19 cellular contexts compared by ENCODE assay signal in genomic region chr6:151381722-151382121, GRCh38. TPM values are rescaled to one million over a fixed set of nuclear protein-coding genes. Genes with fewer than 3 reads are reported as not detected.
DNase-seq lines count a peak whose midpoint lies in the region; ATAC-seq and TF ChIP-seq lines count a peak whose summit lies in the region.
"Had no signal": no experiment of that assay in that cellular context is flagged by ENCODE, and none has a peak within 500 bp of the region (broad histone marks: within the 10 kb centered on the region; RNA-seq: fewer than 3 reads in every experiment).

No MANE protein-coding gene starts in this region.

- H4K20me1 ChIP-seq in hepatocyte (ENCODE audit: insufficient read depth, poor library complexity, severe bottlenecking): no peaks in the 10 kb centered on the region

- no peak for TF ChIP-seq CTCF in hepatocyte (IDR thresholded peaks at IDR 0.05; ENCODE audit: poor library complexity)

- no peak for DNase-seq in activated naive CD4-positive, alpha-beta T cell treated with anti-CD3 and anti-CD28 coated beads, Interleukin-2, amount 50 U/mL, for 16 hours
- no peak for DNase-seq in T-cell
- no peak for DNase-seq in activated naive CD8-positive, alpha-beta T cell treated with anti-CD3 and anti-CD28 coated beads, Interleukin-2, amount 10 ng/mL, durations not matched to agents 7 days and 5 days
- no peak for DNase-seq in natural killer cell treated with Interleukin-12 subunit alpha and Interleukin-12 subunit beta and Interleukin-15 and Interleukin-18, amount 100 ng/mL, for 72 hours (ENCODE audit: low spot score)
- DNase-seq in hepatocyte (ENCODE audit: low spot score): no peak
- no peak for DNase-seq in G401 (ENCODE audit: low spot score)
- DNase-seq: brain microvascular endothelial cell; colonic mucosa; heart left ventricle; left lung; NCI-H187; NCI-H82; SIG-M5; stimulated activated CD4-positive, alpha-beta T cell treated with anti-CD3 and anti-CD28 coated beads, Interleukin-2, amount 100 ng/mL, for 48 hours; trophoblast cell had no signal

- no peaks in the 10 kb centered on the region for H3K9me3 ChIP-seq in hepatocyte (ENCODE audit: low read depth)
- H3K9me3 ChIP-seq: colonic mucosa, heart left ventricle, left lung had no signal

- H3K27me3 ChIP-seq in hepatocyte: no peaks in the 10 kb centered on the region
- H3K27me3 ChIP-seq: brain microvascular endothelial cell, colonic mucosa, heart left ventricle, left lung had no signal

- H3K4me2 ChIP-seq in hepatocyte: no peak overlapping the region
- H3K4me2 ChIP-seq: smooth muscle cell had no signal

- H2AFZ ChIP-seq in hepatocyte: no peak overlapping the region

- no peaks in the 10 kb centered on the region for H3K9me3 Mint-ChIP-seq in activated naive CD4-positive, alpha-beta T cell treated with anti-CD3 and anti-CD28 coated beads, Interleukin-2, amount 50 U/mL, for 24 hours
- H3K9me3 Mint-ChIP-seq in T-cell: no peaks in the 10 kb centered on the region
- no peaks in the 10 kb centered on the region for H3K9me3 Mint-ChIP-seq in activated naive CD8-positive, alpha-beta T cell treated with anti-CD3 and anti-CD28 coated beads, Interleukin-2, amount 10 ng/mL, durations not matched to agents 7 days and 5 days
- H3K9me3 Mint-ChIP-seq in natural killer cell treated with Interleukin-12 subunit alpha and Interleukin-12 subunit beta and Interleukin-15 and Interleukin-18, amount 100 ng/mL, for 72 hours: no peaks in the 10 kb centered on the region
- H3K9me3 Mint-ChIP-seq: stimulated activated naive CD8-positive, alpha-beta T cell treated with anti-CD3 and anti-CD28 coated beads, Interleukin-15, Interleukin-2, amounts not matched to agents 100 ng/mL and 50 ng/mL, for 24 hours had no signal

- ATAC-seq in T-cell (replicated peaks in 1 of 4): no peak
- ATAC-seq in activated naive CD8-positive, alpha-beta T cell treated with anti-CD3 and anti-CD28 coated beads, Interleukin-2, amount 10 ng/mL, durations not matched to agents 7 days and 5 days (ENCODE audit: low read depth): no peak
- ATAC-seq in natural killer cell treated with Interleukin-12 subunit alpha and Interleukin-12 subunit beta and Interleukin-15 and Interleukin-18, amount 100 ng/mL, for 72 hours: peak in 1 of 2 donors; percentile 34
- no peak for ATAC-seq in GM19397 (IDR thresholded peaks at IDR 0.05; ENCODE audit: unreplicated experiment)
- ATAC-seq: heart left ventricle, left lung had no signal

- 92% methylated on average over 4 of the region's 4 CpGs for WGBS in hepatocyte (ENCODE audit: low lambda C conversion rate, missing lambda C conversion rate)

- no peaks in the 10 kb centered on the region for H3K27me3 Mint-ChIP-seq in activated naive CD4-positive, alpha-beta T cell treated with anti-CD3 and anti-CD28 coated beads, Interleukin-2, amount 50 U/mL, for 24 hours
- no peaks in the 10 kb centered on the region for H3K27me3 Mint-ChIP-seq in T-cell
- H3K27me3 Mint-ChIP-seq in activated naive CD8-positive, alpha-beta T cell treated with anti-CD3 and anti-CD28 coated beads, Interleukin-2, amount 10 ng/mL, durations not matched to agents 7 days and 5 days: no peaks in the 10 kb centered on the region
- no peaks in the 10 kb centered on the region for H3K27me3 Mint-ChIP-seq in natural killer cell treated with Interleukin-12 subunit alpha and Interleukin-12 subunit beta and Interleukin-15 and Interleukin-18, amount 100 ng/mL, for 72 hours
- H3K27me3 Mint-ChIP-seq: stimulated activated naive CD8-positive, alpha-beta T cell treated with anti-CD3 and anti-CD28 coated beads, Interleukin-15, Interleukin-2, amounts not matched to agents 100 ng/mL and 50 ng/mL, for 24 hours had no signal

- peaks cover 65% of the 10 kb centered on the region for H3K4me1 Mint-ChIP-seq in activated naive CD4-positive, alpha-beta T cell treated with anti-CD3 and anti-CD28 coated beads, Interleukin-2, amount 50 U/mL, for 24 hours
- peaks cover 69 to 76% (median 72%) of the 10 kb centered on the region in 3 donors for H3K4me1 Mint-ChIP-seq in T-cell
- peaks cover 54% of the 10 kb centered on the region for H3K4me1 Mint-ChIP-seq in activated naive CD8-positive, alpha-beta T cell treated with anti-CD3 and anti-CD28 coated beads, Interleukin-2, amount 10 ng/mL, durations not matched to agents 7 days and 5 days
- H3K4me1 Mint-ChIP-seq in natural killer cell treated with Interleukin-12 subunit alpha and Interleukin-12 subunit beta and Interleukin-15 and Interleukin-18, amount 100 ng/mL, for 72 hours (ENCODE audit: low read depth in 2 of 2): peaks cover 46 to 54% of the 10 kb centered on the region in 2 donors

- peaks cover 7% of the 10 kb centered on the region for H3K36me3 Mint-ChIP-seq in activated naive CD4-positive, alpha-beta T cell treated with anti-CD3 and anti-CD28 coated beads, Interleukin-2, amount 50 U/mL, for 24 hours
- peaks cover 10% of the 10 kb centered on the region for H3K36me3 Mint-ChIP-seq in T-cell
- peaks cover 16% of the 10 kb centered on the region for H3K36me3 Mint-ChIP-seq in activated naive CD8-positive, alpha-beta T cell treated with anti-CD3 and anti-CD28 coated beads, Interleukin-2, amount 10 ng/mL, durations not matched to agents 7 days and 5 days
- H3K36me3 Mint-ChIP-seq in natural killer cell treated with Interleukin-12 subunit alpha and Interleukin-12 subunit beta and Interleukin-15 and Interleukin-18, amount 100 ng/mL, for 72 hours: peaks cover 7% of the 10 kb centered on the region

- H3K27ac ChIP-seq in hepatocyte: no peak overlapping the region
- H3K27ac ChIP-seq: brain microvascular endothelial cell, colonic mucosa, left lung had no signal

- POLR2A ChIA-PET in T-cell (lab: Charles Lee): no interaction called here
- POLR2A ChIA-PET in activated naive CD8-positive, alpha-beta T cell treated with anti-CD3 and anti-CD28 coated beads, Interleukin-2, amount 10 ng/mL, durations not matched to agents 7 days and 5 days (lab: Charles Lee): interaction anchor here (0.6 to 11.9 kb wide), 2 partner anchors 8 to 72 kb away, joined by 3 to 147 read pairs; partner anchors contain the start of gene ZBTB2

- H3K4me1 ChIP-seq in hepatocyte (ENCODE audit: insufficient read depth): no peaks in the 10 kb centered on the region
- H3K4me1 ChIP-seq: colonic mucosa had no signal

- CTCF ChIA-PET in T-cell (lab: Charles Lee): interaction anchor here in 1 of 2 donors (0.6 to 1.3 kb wide), 2 partner anchors 70 to 91 kb away, joined by 3 to 6 read pairs; partner anchors contain the start of gene RMND1

- H3K9me2 ChIP-seq in hepatocyte (replicated peaks; ENCODE audit: insufficient read depth): no peaks in the 10 kb centered on the region

- peak overlapping the region; percentile 20 for H3K4me3 Mint-ChIP-seq in activated naive CD4-positive, alpha-beta T cell treated with anti-CD3 and anti-CD28 coated beads, Interleukin-2, amount 50 U/mL, for 24 hours
- peak overlapping the region in 2 of 3 donors; percentile 13 to 84 for H3K4me3 Mint-ChIP-seq in T-cell
- H3K4me3 Mint-ChIP-seq in activated naive CD8-positive, alpha-beta T cell treated with anti-CD3 and anti-CD28 coated beads, Interleukin-2, amount 10 ng/mL, durations not matched to agents 7 days and 5 days: no peak overlapping the region
- peak overlapping the region; percentile 90 for H3K4me3 Mint-ChIP-seq in natural killer cell treated with Interleukin-12 subunit alpha and Interleukin-12 subunit beta and Interleukin-15 and Interleukin-18, amount 100 ng/mL, for 72 hours

- peak overlapping the region; percentile 5 for H3K27ac Mint-ChIP-seq in activated naive CD4-positive, alpha-beta T cell treated with anti-CD3 and anti-CD28 coated beads, Interleukin-2, amount 50 U/mL, for 24 hours
- H3K27ac Mint-ChIP-seq in T-cell: peak overlapping the region; percentile 74 to 89
- H3K27ac Mint-ChIP-seq in activated naive CD8-positive, alpha-beta T cell treated with anti-CD3 and anti-CD28 coated beads, Interleukin-2, amount 10 ng/mL, durations not matched to agents 7 days and 5 days: peak overlapping the region; percentile 97
- H3K27ac Mint-ChIP-seq in natural killer cell treated with Interleukin-12 subunit alpha and Interleukin-12 subunit beta and Interleukin-15 and Interleukin-18, amount 100 ng/mL, for 72 hours: peak overlapping the region; percentile 97 to 98

- H3K4me3 ChIP-seq in hepatocyte: no peak overlapping the region
- H3K4me3 ChIP-seq: colonic mucosa, heart left ventricle, left lung, smooth muscle cell had no signal

- in situ Hi-C loops in G401 (cut with HindIII; ENCODE audit: low sequenced_read_pairs): no loop called here

- H3K36me3 ChIP-seq in hepatocyte (replicated peaks; ENCODE audit: insufficient read depth, low read depth): no peaks in the 10 kb centered on the region
- H3K36me3 ChIP-seq: brain microvascular endothelial cell, colonic mucosa, left lung had no signal

- peaks cover 93% of the 10 kb centered on the region for H3K79me2 ChIP-seq in hepatocyte

RNA-seq across cellular contexts. Expression of gene ZBTB2, which starts 9.6 kb away (rescaled TPM):
- 10 to 100 TPM; 16.1 to 28.3 (median 27.4) TPM for total RNA-seq in T-cell
- 10 to 100 TPM; 28.5 to 28.9 TPM for total RNA-seq in activated naive CD8-positive, alpha-beta T cell treated with anti-CD3 and anti-CD28 coated beads, Interleukin-2, amount 10 ng/mL, durations not matched to agents 7 days and 5 days
- 10 to 100 TPM; 20.4 to 23.8 TPM for total RNA-seq in natural killer cell treated with Interleukin-12 subunit alpha and Interleukin-12 subunit beta and Interleukin-15 and Interleukin-18, amount 100 ng/mL, for 72 hours
- total RNA-seq in hepatocyte: 17.3 and 17.4 TPM in 2 replicates
- 10.2 and 10.6 TPM in 2 replicates for polyA plus RNA-seq in hepatocyte
- 18.7 and 23.6 TPM in 2 replicates for total RNA-seq in G401 (2014; rRNA removed; shearing (Covaris generic))

Comparison
In these comparisons a context has a peak if more than half of its experiments do, and no peak if none do; other contexts are left out.
1. H3K27ac Mint-ChIP-seq: peak in every context shown above with its lines; median percentile 98 in natural killer cell treated with Interleukin-12 subunit alpha and Interleukin-12 subunit beta and Interleukin-15 and Interleukin-18, amount 100 ng/mL, for 72 hours; 97 in activated naive CD8-positive, alpha-beta T cell treated with anti-CD3 and anti-CD28 coated beads, Interleukin-2, amount 10 ng/mL, durations not matched to agents 7 days and 5 days; 82 in T-cell; 5 in activated naive CD4-positive, alpha-beta T cell treated with anti-CD3 and anti-CD28 coated beads, Interleukin-2, amount 50 U/mL, for 24 hours.